1 cellular context compared by ENCODE assay signal in the genomic region with DNA sequence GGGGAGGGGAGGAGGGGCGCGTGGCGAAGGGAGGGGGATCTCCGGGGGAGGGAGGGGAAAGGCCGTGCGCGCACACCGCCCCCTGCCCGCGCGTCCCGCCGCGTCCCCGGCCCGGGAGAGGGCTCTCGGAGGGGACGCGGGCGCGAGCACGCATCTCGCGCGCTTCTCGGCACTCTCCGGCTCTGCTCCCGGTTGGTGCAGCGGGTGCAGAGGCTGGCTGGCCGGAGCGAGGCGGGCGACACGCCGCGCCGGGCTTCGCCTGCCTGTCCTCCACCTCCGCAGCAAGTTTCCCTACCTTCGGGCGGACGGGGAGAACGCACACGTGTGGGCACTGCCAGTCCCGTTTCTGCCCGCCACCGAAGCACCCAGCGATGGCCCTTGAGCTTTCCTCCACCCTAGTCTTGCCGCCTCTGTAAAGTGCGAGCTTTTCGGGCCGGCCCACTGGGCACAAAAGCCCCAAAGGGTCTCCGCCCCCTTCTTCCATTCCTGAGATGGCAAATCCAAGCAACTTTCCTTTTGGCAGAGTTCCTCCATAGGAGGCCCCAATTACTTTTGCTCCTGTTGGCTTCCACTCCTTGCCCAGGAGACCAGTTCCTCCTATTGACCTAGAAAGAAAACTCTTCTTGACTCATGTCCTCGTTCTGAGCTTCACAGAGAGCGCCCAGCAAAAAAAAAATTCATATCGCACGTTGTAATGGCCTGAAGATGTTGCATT.
TF ChIP-seq lines count a peak whose summit lies in the region.

No MANE protein-coding gene starts in this region.

TF ChIP-seq in HepG2, 621 proteins besides CTCF, POLR2A, EP300 and RAD21 (continued from another document):
- TF ChIP-seq, protein P1, sequence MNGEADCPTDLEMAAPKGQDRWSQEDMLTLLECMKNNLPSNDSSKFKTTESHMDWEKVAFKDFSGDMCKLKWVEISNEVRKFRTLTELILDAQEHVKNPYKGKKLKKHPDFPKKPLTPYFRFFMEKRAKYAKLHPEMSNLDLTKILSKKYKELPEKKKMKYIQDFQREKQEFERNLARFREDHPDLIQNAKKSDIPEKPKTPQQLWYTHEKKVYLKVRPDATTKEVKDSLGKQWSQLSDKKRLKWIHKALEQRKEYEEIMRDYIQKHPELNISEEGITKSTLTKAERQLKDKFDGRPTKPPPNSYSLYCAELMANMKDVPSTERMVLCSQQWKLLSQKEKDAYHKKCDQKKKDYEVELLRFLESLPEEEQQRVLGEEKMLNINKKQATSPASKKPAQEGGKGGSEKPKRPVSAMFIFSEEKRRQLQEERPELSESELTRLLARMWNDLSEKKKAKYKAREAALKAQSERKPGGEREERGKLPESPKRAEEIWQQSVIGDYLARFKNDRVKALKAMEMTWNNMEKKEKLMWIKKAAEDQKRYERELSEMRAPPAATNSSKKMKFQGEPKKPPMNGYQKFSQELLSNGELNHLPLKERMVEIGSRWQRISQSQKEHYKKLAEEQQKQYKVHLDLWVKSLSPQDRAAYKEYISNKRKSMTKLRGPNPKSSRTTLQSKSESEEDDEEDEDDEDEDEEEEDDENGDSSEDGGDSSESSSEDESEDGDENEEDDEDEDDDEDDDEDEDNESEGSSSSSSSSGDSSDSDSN (CRISPR knock-in tag; IDR thresholded peaks at IDR 0.05): peak; percentile 49
- TF ChIP-seq NFKB2 (CRISPR knock-in tag; IDR thresholded peaks at IDR 0.05; ENCODE audit: borderline replicate concordance) (peak; percentile 51; the same call in 1 of the 2 replicates), SPEN (CRISPR knock-in tag; IDR thresholded peaks at IDR 0.05; ENCODE audit: low read depth) (peak; percentile 19; the same call in 1 of the 2 replicates), NKX3-1 (CRISPR knock-in tag; IDR thresholded peaks at IDR 0.05) (0 out of 2 replicates have a peak, but pooled peaks have one; percentile 3), DMAP1 (CRISPR knock-in tag; IDR thresholded peaks at IDR 0.05) (peak; percentile 31; the same call in 1 of the 2 replicates), MEIS1 (CRISPR knock-in tag; IDR thresholded peaks at IDR 0.05; ENCODE audit: borderline replicate concordance) (peak; percentile 4; the same call in 1 of the 2 replicates), HDAC6 (IDR thresholded peaks at IDR 0.05; ENCODE audit: low read depth, low read length) (no peak), ZSCAN9 (CRISPR knock-in tag; IDR thresholded peaks at IDR 0.05; ENCODE audit: borderline replicate concordance) (no peak), SP4 (CRISPR knock-in tag; IDR thresholded peaks at IDR 0.05) (peak; percentile 57; the same call in 1 of the 2 replicates), ATF7-NPFF (CRISPR knock-in tag; IDR thresholded peaks at IDR 0.05; ENCODE audit: low read depth) (peak; percentile 77; the same call in 1 of the 2 replicates), REL (CRISPR knock-in tag; conservative IDR thresholded peaks at IDR 0.05) (peak; percentile 74; the same call in 1 of the 2 replicates), SKI (IDR thresholded peaks at IDR 0.05; ENCODE audit: partially characterized antibody) (no peak), ZNF614 (CRISPR knock-in tag; IDR thresholded peaks at IDR 0.05; ENCODE audit: borderline replicate concordance) (no peak), MED13 (CRISPR knock-in tag; IDR thresholded peaks at IDR 0.05) (0 out of 2 replicates have a peak, but pooled peaks have one; percentile 14), BORCS8-MEF2B (CRISPR knock-in tag; IDR thresholded peaks at IDR 0.05) (no peak)
- TF ChIP-seq, protein P2, sequence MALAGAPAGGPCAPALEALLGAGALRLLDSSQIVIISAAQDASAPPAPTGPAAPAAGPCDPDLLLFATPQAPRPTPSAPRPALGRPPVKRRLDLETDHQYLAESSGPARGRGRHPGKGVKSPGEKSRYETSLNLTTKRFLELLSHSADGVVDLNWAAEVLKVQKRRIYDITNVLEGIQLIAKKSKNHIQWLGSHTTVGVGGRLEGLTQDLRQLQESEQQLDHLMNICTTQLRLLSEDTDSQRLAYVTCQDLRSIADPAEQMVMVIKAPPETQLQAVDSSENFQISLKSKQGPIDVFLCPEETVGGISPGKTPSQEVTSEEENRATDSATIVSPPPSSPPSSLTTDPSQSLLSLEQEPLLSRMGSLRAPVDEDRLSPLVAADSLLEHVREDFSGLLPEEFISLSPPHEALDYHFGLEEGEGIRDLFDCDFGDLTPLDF (CRISPR knock-in tag; IDR thresholded peaks at IDR 0.05): no peak
